Comparison of ENCODE assay signal across 2 cellular contexts in genomic region chr16:57299009-57299718, GRCh38.
TF ChIP-seq lines count a peak whose summit lies in the region.

No MANE protein-coding gene starts in this region.

TF ChIP-seq in A549, 52 proteins besides CTCF, POLR2A, EP300 and RAD21:
- peak; percentile 15 for TF ChIP-seq MAFK (IDR thresholded peaks at IDR 0.05; ENCODE audit: partially characterized antibody)
- TF ChIP-seq CHD4 (IDR thresholded peaks at IDR 0.05; ENCODE audit: borderline replicate concordance): peak; percentile 74; the same call in 1 of the 2 replicates
- TF ChIP-seq HOXA7 (CRISPR knock-in tag; IDR thresholded peaks at IDR 0.05): no peak

TF ChIP-seq in GM12878, 131 proteins besides CTCF, POLR2A, EP300 and RAD21:
- TF ChIP-seq SIX5 (IDR thresholded peaks at IDR 0.05; ENCODE audit: low read depth, low read length, severe bottlenecking) (no peak), ESRRA (IDR thresholded peaks at IDR 0.05; ENCODE audit: low read length) (no peak), NR2C2 (IDR thresholded peaks at IDR 0.05; ENCODE audit: borderline replicate concordance, control insufficient read depth, insufficient read length, low read depth) (no peak), PML (IDR thresholded peaks at IDR 0.05; ENCODE audit: low read length) (no peak), FOXK2 (IDR thresholded peaks at IDR 0.05) (no peak)
